ENCODE assay signal across 20 cellular contexts in genomic region chr13:21615427-21615826, GRCh38. TPM values are rescaled to one million over a fixed set of nuclear protein-coding genes. Genes with fewer than 3 reads are reported as not detected.
"Had no signal": no experiment of that assay in that cellular context is flagged by ENCODE, and none has a peak within 500 bp of the region (broad histone marks: within the 10 kb centered on the region; RNA-seq: fewer than 3 reads in every experiment).

No MANE protein-coding gene starts in this region.

- H3K27ac ChIP-seq: dorsolateral prefrontal cortex, heart left ventricle, stomach had no signal

- H3K4me3 ChIP-seq: heart left ventricle, mucosa of descending colon, stomach, thyroid gland had no signal

- H3K27me3 ChIP-seq: thyroid gland had no signal

- H3K4me1 ChIP-seq: stomach had no signal

- H3K36me3 ChIP-seq: heart left ventricle, stomach, thyroid gland had no signal

- ATAC-seq: esophagus mucosa; heart left ventricle; mucosa of descending colon; naive thymus-derived CD8-positive, alpha-beta T cell had no signal

- H3K9me3 ChIP-seq: heart left ventricle, mucosa of descending colon, stomach, thyroid gland had no signal

- DNase-seq: cortex of kidney; dorsolateral prefrontal cortex; effector CD8-positive, alpha-beta T cell; heart left ventricle; hippocampal formation; kidney glomerular epithelial cell; mammary epithelial cell; mucosa of descending colon; naive thymus-derived CD8-positive, alpha-beta T cell; posterior cingulate gyrus; small intestine; stimulated activated CD4-positive, alpha-beta T cell treated with anti-CD3 and anti-CD28 coated beads, Interleukin-12 subunit alpha, Interleukin-12 subunit beta, amount 100 ng/mL, for 4 hours; stimulated activated naive CD4-positive, alpha-beta T cell; stomach; thyroid gland had no signal

RNA-seq across cellular contexts. Expression of gene FGF9, which starts 55.4 kb away (rescaled TPM):
- total RNA-seq: glomerular endothelial cell, mammary epithelial cell, osteocyte, pulmonary artery endothelial cell had no signal
- polyA plus RNA-seq: liver, mammary epithelial cell had no signal
